Comparison of ENCODE assay signal across 1 cellular context in the genomic region with DNA sequence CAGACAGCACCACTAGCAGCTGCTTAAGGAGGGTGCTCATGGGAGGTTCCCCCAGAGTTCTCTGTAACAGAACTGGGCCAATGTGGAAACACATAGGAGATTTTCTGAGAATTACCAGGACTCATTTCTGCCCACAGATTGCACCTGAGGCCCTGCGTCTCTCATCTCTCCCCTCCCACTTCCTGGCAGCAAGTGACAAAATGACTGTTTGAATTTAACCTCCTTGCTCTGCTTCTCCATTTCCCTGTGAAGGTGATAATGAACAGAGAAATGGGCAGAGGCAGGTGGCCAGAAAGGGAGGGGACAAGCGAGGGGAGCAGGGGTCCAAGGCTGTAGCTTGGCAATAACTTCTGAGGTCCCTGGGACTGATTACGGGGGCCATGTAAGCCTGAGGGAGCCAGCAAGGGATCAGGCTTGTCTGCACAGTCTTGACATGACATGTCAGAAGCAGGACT.
TF ChIP-seq lines count a peak whose summit lies in the region.

No MANE protein-coding gene starts in this region.

TF ChIP-seq in SK-N-SH, 30 proteins besides CTCF, POLR2A, EP300 and RAD21 (continued from another document):
- TF ChIP-seq, protein P1, sequence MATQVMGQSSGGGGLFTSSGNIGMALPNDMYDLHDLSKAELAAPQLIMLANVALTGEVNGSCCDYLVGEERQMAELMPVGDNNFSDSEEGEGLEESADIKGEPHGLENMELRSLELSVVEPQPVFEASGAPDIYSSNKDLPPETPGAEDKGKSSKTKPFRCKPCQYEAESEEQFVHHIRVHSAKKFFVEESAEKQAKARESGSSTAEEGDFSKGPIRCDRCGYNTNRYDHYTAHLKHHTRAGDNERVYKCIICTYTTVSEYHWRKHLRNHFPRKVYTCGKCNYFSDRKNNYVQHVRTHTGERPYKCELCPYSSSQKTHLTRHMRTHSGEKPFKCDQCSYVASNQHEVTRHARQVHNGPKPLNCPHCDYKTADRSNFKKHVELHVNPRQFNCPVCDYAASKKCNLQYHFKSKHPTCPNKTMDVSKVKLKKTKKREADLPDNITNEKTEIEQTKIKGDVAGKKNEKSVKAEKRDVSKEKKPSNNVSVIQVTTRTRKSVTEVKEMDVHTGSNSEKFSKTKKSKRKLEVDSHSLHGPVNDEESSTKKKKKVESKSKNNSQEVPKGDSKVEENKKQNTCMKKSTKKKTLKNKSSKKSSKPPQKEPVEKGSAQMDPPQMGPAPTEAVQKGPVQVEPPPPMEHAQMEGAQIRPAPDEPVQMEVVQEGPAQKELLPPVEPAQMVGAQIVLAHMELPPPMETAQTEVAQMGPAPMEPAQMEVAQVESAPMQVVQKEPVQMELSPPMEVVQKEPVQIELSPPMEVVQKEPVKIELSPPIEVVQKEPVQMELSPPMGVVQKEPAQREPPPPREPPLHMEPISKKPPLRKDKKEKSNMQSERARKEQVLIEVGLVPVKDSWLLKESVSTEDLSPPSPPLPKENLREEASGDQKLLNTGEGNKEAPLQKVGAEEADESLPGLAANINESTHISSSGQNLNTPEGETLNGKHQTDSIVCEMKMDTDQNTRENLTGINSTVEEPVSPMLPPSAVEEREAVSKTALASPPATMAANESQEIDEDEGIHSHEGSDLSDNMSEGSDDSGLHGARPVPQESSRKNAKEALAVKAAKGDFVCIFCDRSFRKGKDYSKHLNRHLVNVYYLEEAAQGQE (IDR thresholded peaks at IDR 0.05; ENCODE audit: low read depth, low read length): no peak
- TF ChIP-seq, protein P2, sequence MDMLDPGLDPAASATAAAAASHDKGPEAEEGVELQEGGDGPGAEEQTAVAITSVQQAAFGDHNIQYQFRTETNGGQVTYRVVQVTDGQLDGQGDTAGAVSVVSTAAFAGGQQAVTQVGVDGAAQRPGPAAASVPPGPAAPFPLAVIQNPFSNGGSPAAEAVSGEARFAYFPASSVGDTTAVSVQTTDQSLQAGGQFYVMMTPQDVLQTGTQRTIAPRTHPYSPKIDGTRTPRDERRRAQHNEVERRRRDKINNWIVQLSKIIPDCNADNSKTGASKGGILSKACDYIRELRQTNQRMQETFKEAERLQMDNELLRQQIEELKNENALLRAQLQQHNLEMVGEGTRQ (IDR thresholded peaks at IDR 0.05; ENCODE audit: borderline replicate concordance, low read depth, low read length): no peak
- no peak for TF ChIP-seq TAF1 (IDR thresholded peaks at IDR 0.05; ENCODE audit: borderline replicate concordance, low read depth, low read length)
- TF ChIP-seq CHD2 (IDR thresholded peaks at IDR 0.05; ENCODE audit: low read length, partially characterized antibody): no peak
- TF ChIP-seq YY1 (IDR thresholded peaks at IDR 0.05; ENCODE audit: low read depth): no peak
- TF ChIP-seq NRF1 (IDR thresholded peaks at IDR 0.05; ENCODE audit: low read depth, low read length): no peak
- TF ChIP-seq, protein P3, sequence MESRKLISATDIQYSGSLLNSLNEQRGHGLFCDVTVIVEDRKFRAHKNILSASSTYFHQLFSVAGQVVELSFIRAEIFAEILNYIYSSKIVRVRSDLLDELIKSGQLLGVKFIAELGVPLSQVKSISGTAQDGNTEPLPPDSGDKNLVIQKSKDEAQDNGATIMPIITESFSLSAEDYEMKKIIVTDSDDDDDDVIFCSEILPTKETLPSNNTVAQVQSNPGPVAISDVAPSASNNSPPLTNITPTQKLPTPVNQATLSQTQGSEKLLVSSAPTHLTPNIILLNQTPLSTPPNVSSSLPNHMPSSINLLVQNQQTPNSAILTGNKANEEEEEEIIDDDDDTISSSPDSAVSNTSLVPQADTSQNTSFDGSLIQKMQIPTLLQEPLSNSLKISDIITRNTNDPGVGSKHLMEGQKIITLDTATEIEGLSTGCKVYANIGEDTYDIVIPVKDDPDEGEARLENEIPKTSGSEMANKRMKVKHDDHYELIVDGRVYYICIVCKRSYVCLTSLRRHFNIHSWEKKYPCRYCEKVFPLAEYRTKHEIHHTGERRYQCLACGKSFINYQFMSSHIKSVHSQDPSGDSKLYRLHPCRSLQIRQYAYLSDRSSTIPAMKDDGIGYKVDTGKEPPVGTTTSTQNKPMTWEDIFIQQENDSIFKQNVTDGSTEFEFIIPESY (IDR thresholded peaks at IDR 0.05; ENCODE audit: borderline replicate concordance, low read depth): no peak
- TF ChIP-seq SIN3A (IDR thresholded peaks at IDR 0.05; ENCODE audit: borderline replicate concordance, low read depth, low read length): no peak
- no peak for TF ChIP-seq TCF12 (IDR thresholded peaks at IDR 0.05)
TF ChIP-seq in SK-N-SH: peak in this region for 0.
